ENCODE assay signal across 11 cellular contexts in genomic region chr17:40901981-40902862, GRCh38. TPM values are rescaled to one million over a fixed set of nuclear protein-coding genes. Genes with fewer than 3 reads are reported as not detected.
A peak's percentile ranks its signal among the peaks of the same experiment; 100 is the strongest.
DNase-seq lines count a peak whose midpoint lies in the region; ATAC-seq and TF ChIP-seq lines count a peak whose summit lies in the region.
"Had no signal": no experiment of that assay in that cellular context is flagged by ENCODE, and none has a peak within 500 bp of the region (broad histone marks: within the 10 kb centered on the region; RNA-seq: fewer than 3 reads in every experiment).

No MANE protein-coding gene starts in this region.

- intact Hi-C loops in activated CD8-positive, alpha-beta T cell treated with anti-CD3 and anti-CD28 coated beads for 36 hours (cut with micrococcal nuclease) = loop anchor here (10.0 kb wide), 1 partner anchor 733 kb away; no protein-coding TSS in a partner anchor
- intact Hi-C loops in transverse colon (cut with DNase I; ENCODE audit: low total_unique reads) = loop anchor here (10.0 kb wide), 1 partner anchor 763 kb away; no protein-coding TSS in a partner anchor

- H3K27me3 ChIP-seq in transverse colon = no peaks in the 10 kb centered on the region
- H3K27me3 ChIP-seq: BLaER1 treated with 17β-estradiol and CSF1 and Interleukin-3, amounts not matched to agents 10 nM and 100 nM had no signal

- no peaks in the 10 kb centered on the region for H3K36me3 ChIP-seq in transverse colon
- H3K36me3 ChIP-seq: BLaER1 treated with 17β-estradiol and CSF1 and Interleukin-3, amounts not matched to agents 10 nM and 100 nM had no signal

- no peak overlapping the region for H3K27ac Mint-ChIP-seq in activated CD8-positive, alpha-beta T cell treated with anti-CD3 and anti-CD28 coated beads for 36 hours
- H3K27ac Mint-ChIP-seq in activated CD8-positive, alpha-beta T cell treated with anti-CD3 and anti-CD28 coated beads, Interleukin-2, amount 10 ng/mL, durations not matched to agents 7 days and 5 days = no peak overlapping the region
- H3K27ac Mint-ChIP-seq: activated naive CD8-positive, alpha-beta T cell treated with anti-CD3 and anti-CD28 coated beads for 36 hours had no signal

- peak; percentile 30 for ATAC-seq in activated CD8-positive, alpha-beta T cell treated with anti-CD3 and anti-CD28 coated beads for 36 hours
- no peak for ATAC-seq in activated CD8-positive, alpha-beta T cell treated with anti-CD3 and anti-CD28 coated beads, Interleukin-2, amount 10 ng/mL, durations not matched to agents 7 days and 5 days
- ATAC-seq in HG02981 (IDR thresholded peaks at IDR 0.05; ENCODE audit: unreplicated experiment) = no peak
- ATAC-seq: K562 had no signal

- peaks cover 10% of the 10 kb centered on the region for H3K4me1 Mint-ChIP-seq in activated CD8-positive, alpha-beta T cell treated with anti-CD3 and anti-CD28 coated beads for 36 hours (ENCODE audit: low read depth)
- H3K4me1 Mint-ChIP-seq in activated CD8-positive, alpha-beta T cell treated with anti-CD3 and anti-CD28 coated beads, Interleukin-2, amount 10 ng/mL, durations not matched to agents 7 days and 5 days (ENCODE audit: low read depth) = peaks cover 2% of the 10 kb centered on the region

- H3K27me3 Mint-ChIP-seq in activated CD8-positive, alpha-beta T cell treated with anti-CD3 and anti-CD28 coated beads for 36 hours = peaks cover 20% of the 10 kb centered on the region
- peaks cover 23% of the 10 kb centered on the region for H3K27me3 Mint-ChIP-seq in activated CD8-positive, alpha-beta T cell treated with anti-CD3 and anti-CD28 coated beads, Interleukin-2, amount 10 ng/mL, durations not matched to agents 7 days and 5 days (ENCODE audit: low read depth)

- TF ChIP-seq CTCF in activated CD8-positive, alpha-beta T cell treated with anti-CD3 and anti-CD28 coated beads for 36 hours (IDR thresholded peaks at IDR 0.05) = no peak
- TF ChIP-seq CTCF in transverse colon (IDR thresholded peaks at IDR 0.05) = no peak

- peak; percentile 23 for TF ChIP-seq POLR2A in transverse colon (IDR thresholded peaks at IDR 0.05)

- no peak overlapping the region for H3K4me3 Mint-ChIP-seq in activated CD8-positive, alpha-beta T cell treated with anti-CD3 and anti-CD28 coated beads for 36 hours
- H3K4me3 Mint-ChIP-seq in activated CD8-positive, alpha-beta T cell treated with anti-CD3 and anti-CD28 coated beads, Interleukin-2, amount 10 ng/mL, durations not matched to agents 7 days and 5 days = no peak overlapping the region
- H3K4me3 Mint-ChIP-seq: activated naive CD8-positive, alpha-beta T cell treated with anti-CD3 and anti-CD28 coated beads for 36 hours had no signal

- in situ Hi-C loops in transverse colon (cut with MboI; ENCODE audit: low pct_ligation_motif_present in 1 of 4, low pct_unique_long_range_greater_than_20kb in 1 of 4, low sequenced_read_pairs in 3 of 4) = loop anchor here (10.0 to 25.0 kb wide), 5 partner anchors 635 to 763 kb away; partner anchors contain the start of gene KRT19 (in 1 of the 4)

- peak; percentile 78 for TF ChIP-seq EP300 in transverse colon (IDR thresholded peaks at IDR 0.05; ENCODE audit: low read depth)

- H3K9me3 ChIP-seq in transverse colon = no peaks in the 10 kb centered on the region
- H3K9me3 ChIP-seq: BLaER1 treated with 17β-estradiol and CSF1 and Interleukin-3, amounts not matched to agents 10 nM and 100 nM had no signal

- peak overlapping the region; percentile 81 to 90 (median 85) for H3K27ac ChIP-seq in transverse colon

- no peaks in the 10 kb centered on the region for H3K9me3 Mint-ChIP-seq in activated CD8-positive, alpha-beta T cell treated with anti-CD3 and anti-CD28 coated beads for 36 hours
- no peaks in the 10 kb centered on the region for H3K9me3 Mint-ChIP-seq in activated CD8-positive, alpha-beta T cell treated with anti-CD3 and anti-CD28 coated beads, Interleukin-2, amount 10 ng/mL, durations not matched to agents 7 days and 5 days (ENCODE audit: insufficient read depth)
- H3K9me3 Mint-ChIP-seq: activated naive CD8-positive, alpha-beta T cell treated with anti-CD3 and anti-CD28 coated beads for 36 hours had no signal

- no peaks in the 10 kb centered on the region for H3K36me3 Mint-ChIP-seq in activated CD8-positive, alpha-beta T cell treated with anti-CD3 and anti-CD28 coated beads for 36 hours (ENCODE audit: low read depth)
- no peaks in the 10 kb centered on the region for H3K36me3 Mint-ChIP-seq in activated CD8-positive, alpha-beta T cell treated with anti-CD3 and anti-CD28 coated beads, Interleukin-2, amount 10 ng/mL, durations not matched to agents 7 days and 5 days (ENCODE audit: low read depth)
- H3K36me3 Mint-ChIP-seq: activated naive CD8-positive, alpha-beta T cell treated with anti-CD3 and anti-CD28 coated beads for 36 hours had no signal

- H3K4me3 ChIP-seq in transverse colon = peak overlapping the region in 2 of 4 donors; percentile 5 to 30
- H3K4me3 ChIP-seq: BLaER1 treated with 17β-estradiol and CSF1 and Interleukin-3, amounts not matched to agents 10 nM and 100 nM; K562 had no signal

- peak; percentile 8 for DNase-seq in activated CD8-positive, alpha-beta T cell treated with anti-CD3 and anti-CD28 coated beads for 36 hours
- no peak for DNase-seq in activated CD8-positive, alpha-beta T cell treated with anti-CD3 and anti-CD28 coated beads, Interleukin-2, amount 10 ng/mL, durations not matched to agents 7 days and 5 days
- DNase-seq in NCI-H69 (lab: John Stamatoyannopoulos, UW) (peak; percentile 78), fibroblast of gingiva (ENCODE audit: low read depth) (peak; percentile 12), transverse colon (peak; percentile 73), NCI-H2227 (lab: John Stamatoyannopoulos, UW; ENCODE audit: unreplicated experiment) (no peak)
- no peak for DNase-seq in activated CD4-positive, alpha-beta T cell treated with anti-CD3 and anti-CD28 coated beads for 1 hour
- DNase-seq: activated naive CD8-positive, alpha-beta T cell treated with anti-CD3 and anti-CD28 coated beads for 36 hours had no signal

- WGBS in transverse colon (ENCODE audit: low coverage in 1 of 2), 2 donors = 46 to 77% methylated on average over 1 to 5 of the region's 5 CpGs

- POLR2A ChIA-PET in activated CD8-positive, alpha-beta T cell treated with anti-CD3 and anti-CD28 coated beads for 36 hours (lab: Charles Lee) = interaction anchor here (0.6 kb wide), 1 partner anchor 619 kb away, joined by 3 read pairs; no protein-coding TSS in a partner anchor
- POLR2A ChIA-PET in activated CD8-positive, alpha-beta T cell treated with anti-CD3 and anti-CD28 coated beads, Interleukin-2, amount 10 ng/mL, durations not matched to agents 7 days and 5 days (lab: Charles Lee) = interaction anchor here (0.6 kb wide), 1 partner anchor 438 kb away, joined by 4 read pairs; no protein-coding TSS in a partner anchor

- CTCF ChIA-PET in activated CD8-positive, alpha-beta T cell treated with anti-CD3 and anti-CD28 coated beads for 36 hours (lab: Charles Lee) = interaction anchor here (1.0 to 1.9 kb wide), 3 partner anchors 340 to 761 kb away, joined by 3 to 7 read pairs (median 3); no protein-coding TSS in a partner anchor
- CTCF ChIA-PET in activated CD8-positive, alpha-beta T cell treated with anti-CD3 and anti-CD28 coated beads, Interleukin-2, amount 10 ng/mL, durations not matched to agents 7 days and 5 days (lab: Charles Lee) = interaction anchor here (1.0 to 2.0 kb wide), 5 partner anchors 98 to 761 kb away, joined by 3 to 7 read pairs (median 5); no protein-coding TSS in a partner anchor

- peaks cover 3 to 29% (median 22%) of the 10 kb centered on the region in 4 donors for H3K4me1 ChIP-seq in transverse colon

RNA-seq across cellular contexts. Expression of gene KRT20, which starts 17.2 kb away (rescaled TPM):
- total RNA-seq in activated CD8-positive, alpha-beta T cell treated with anti-CD3 and anti-CD28 coated beads for 36 hours = not detected
- not detected for total RNA-seq in activated CD8-positive, alpha-beta T cell treated with anti-CD3 and anti-CD28 coated beads, Interleukin-2, amount 10 ng/mL, durations not matched to agents 7 days and 5 days
- 100 to 1,000 TPM; 207 to 797 (median 735) TPM for total RNA-seq in transverse colon
- total RNA-seq: activated naive CD8-positive, alpha-beta T cell treated with anti-CD3 and anti-CD28 coated beads for 36 hours had no signal

RNA-seq across cellular contexts. Expression of gene KRT12, which starts 35.2 kb away (rescaled TPM):
- not detected for total RNA-seq in activated CD8-positive, alpha-beta T cell treated with anti-CD3 and anti-CD28 coated beads for 36 hours
- not detected for total RNA-seq in activated CD8-positive, alpha-beta T cell treated with anti-CD3 and anti-CD28 coated beads, Interleukin-2, amount 10 ng/mL, durations not matched to agents 7 days and 5 days
- total RNA-seq in transverse colon = 10 to 100 TPM in 1 of 4 donors, 1 to 10 TPM in 1, under 1 TPM in 1, not detected in 1; 0.40 to 20.0 (median 3.8) TPM
- total RNA-seq: activated naive CD8-positive, alpha-beta T cell treated with anti-CD3 and anti-CD28 coated beads for 36 hours had no signal

RNA-seq across cellular contexts. Expression of gene KRT23, which starts 35.2 kb away (rescaled TPM):
- not detected for total RNA-seq in activated CD8-positive, alpha-beta T cell treated with anti-CD3 and anti-CD28 coated beads for 36 hours
- total RNA-seq in activated CD8-positive, alpha-beta T cell treated with anti-CD3 and anti-CD28 coated beads, Interleukin-2, amount 10 ng/mL, durations not matched to agents 7 days and 5 days = not detected
- total RNA-seq in transverse colon = 1 to 10 TPM in 2 of 4 donors, not detected in 2; 1.1 to 2.5 TPM
- total RNA-seq: activated naive CD8-positive, alpha-beta T cell treated with anti-CD3 and anti-CD28 coated beads for 36 hours; K562 had no signal

Comparison
In these comparisons a context has a peak if more than half of its experiments do, and no peak if none do; other contexts are left out.
1. DNase-seq: peak in activated CD8-positive, alpha-beta T cell treated with anti-CD3 and anti-CD28 coated beads for 36 hours (single experiment), NCI-H69 (single experiment), fibroblast of gingiva (single experiment) and transverse colon (single experiment); none in activated CD8-positive, alpha-beta T cell treated with anti-CD3 and anti-CD28 coated beads, Interleukin-2, amount 10 ng/mL, durations not matched to agents 7 days and 5 days (single experiment), NCI-H2227 (single experiment) and activated CD4-positive, alpha-beta T cell treated with anti-CD3 and anti-CD28 coated beads for 1 hour (single experiment).
2. RNA of gene KRT20, which starts 17.2 kb away (total RNA-seq): 207 to 797 TPM in transverse colon; not detected in activated CD8-positive, alpha-beta T cell treated with anti-CD3 and anti-CD28 coated beads for 36 hours and not detected in activated CD8-positive, alpha-beta T cell treated with anti-CD3 and anti-CD28 coated beads, Interleukin-2, amount 10 ng/mL, durations not matched to agents 7 days and 5 days; every median in the first group is over 100 times any median in the second.